In genomic region chr15:24899367-24899766, GRCh38 we compare ENCODE assay signal across 16 cellular contexts. TPM values are rescaled to one million over a fixed set of nuclear protein-coding genes. Genes with fewer than 3 reads are reported as not detected.
DNase-seq lines count a peak whose midpoint lies in the region; TF ChIP-seq lines count a peak whose summit lies in the region.
"Had no signal": no experiment of that assay in that cellular context is flagged by ENCODE, and none has a peak within 500 bp of the region (broad histone marks: within the 10 kb centered on the region; RNA-seq: fewer than 3 reads in every experiment).

No MANE protein-coding gene starts in this region.

- no peak overlapping the region for H2BK15ac ChIP-seq in H9 (ENCODE audit: low read depth, low read length)

- no peak overlapping the region for H2AFZ ChIP-seq in H9 (ENCODE audit: low read length)
- H2AFZ ChIP-seq in trophoblast cell (ENCODE audit: insufficient read depth, low read length, poor library complexity): no peak overlapping the region

- H3T11ph ChIP-seq in H9 (ENCODE audit: low read length): no peak overlapping the region

- H2BK12ac ChIP-seq in H9 (ENCODE audit: insufficient read length, low read depth, low read length) (peak overlapping the region; percentile 38), trophoblast cell (ENCODE audit: low read length) (no peak overlapping the region)

- H2AK5ac ChIP-seq in H9 (ENCODE audit: insufficient read length, low read length): peak overlapping the region; percentile 70
- no peak overlapping the region for H2AK5ac ChIP-seq in trophoblast cell (ENCODE audit: low read length)

- H3K4me3 ChIP-seq in WERI-Rb-1 (ENCODE audit: low read depth, low read length) (no peak overlapping the region), iPS-20b (ENCODE audit: low read length) (no peak overlapping the region), trophoblast cell (ENCODE audit: low read depth, low read length) (no peak overlapping the region)
- H3K4me3 ChIP-seq: BLaER1 treated with 17β-estradiol and CSF1 and Interleukin-3, amounts not matched to agents 10 nM and 100 nM; HAP-1; SK-N-MC had no signal

- 0 out of 5 replicates have a peak overlapping the region, but pooled peaks of 1 of the 2 experiments have one; percentile 13 for H3K4me3 Mint-ChIP-seq in H9
- no peak overlapping the region for H3K4me3 Mint-ChIP-seq in MCF 10A (ENCODE audit: unreplicated experiment)

- H4K20me1 ChIP-seq in H9 (ENCODE audit: control insufficient read depth, insufficient read depth, insufficient read length): no peaks in the 10 kb centered on the region
- H4K20me1 ChIP-seq: BLaER1 treated with 17β-estradiol and CSF1 and Interleukin-3, amounts not matched to agents 10 nM and 100 nM had no signal

- H3K23me2 ChIP-seq in H9 (ENCODE audit: insufficient read length, low read depth, low read length, poor library complexity, severe bottlenecking): no peaks in the 10 kb centered on the region

- peak overlapping the region; percentile 68 for H4K5ac ChIP-seq in H9 (ENCODE audit: insufficient read length, low read depth, low read length)

- H3K4me1 Mint-ChIP-seq in H9: peaks cover 29 to 35% of the 10 kb centered on the region in 2 experiments
- H3K4me1 Mint-ChIP-seq in MCF 10A (ENCODE audit: insufficient read depth, unreplicated experiment): no peaks in the 10 kb centered on the region

- POLR2A ChIA-PET in MCF 10A (lab: Yijun Ruan, JAX): no interaction called here

- no CpG with 5 or more reads among the region's 3 CpGs for WGBS in H9 (ENCODE audit: extremely low coverage, insufficient read length, low lambda C conversion rate)
- WGBS in trophoblast cell (ENCODE audit: extremely low coverage, insufficient coverage, insufficient read length): no CpG with 5 or more reads among the region's 3 CpGs

- CTCF ChIA-PET in MCF 10A (lab: Yijun Ruan, JAX): no interaction called here

- H3K9me3 ChIP-seq in H9 (ENCODE audit: control insufficient read depth, low read depth, low read length) (peaks cover 30% of the 10 kb centered on the region), WERI-Rb-1 (ENCODE audit: severe bottlenecking) (peaks cover 11% of the 10 kb centered on the region), iPS-20b (ENCODE audit: insufficient read depth, low read depth, low read length) (peaks cover 5% of the 10 kb centered on the region), trophoblast cell (ENCODE audit: insufficient read depth, low read depth, low read length) (peaks cover 6% of the 10 kb centered on the region)
- H3K9me3 ChIP-seq: HAP-1 had no signal

- H3K14ac ChIP-seq in H9 (ENCODE audit: insufficient read depth, low read length) (no peak overlapping the region), trophoblast cell (ENCODE audit: low read length) (no peak overlapping the region)

- H3K9me3 Mint-ChIP-seq in H9 (peaks cover 79 to 85% of the 10 kb centered on the region in 2 experiments), MCF 10A (ENCODE audit: unreplicated experiment) (peaks cover 33% of the 10 kb centered on the region)

- H2BK120ac ChIP-seq in H9 (ENCODE audit: low read depth, low read length, poor library complexity, severe bottlenecking) (no peak overlapping the region), trophoblast cell (ENCODE audit: insufficient read depth, low read length, poor library complexity) (peak overlapping the region; percentile 21)

- H2BK5ac ChIP-seq in H9 (ENCODE audit: insufficient read length, low read length): no peak overlapping the region
- H2BK5ac ChIP-seq in trophoblast cell (ENCODE audit: low read depth, low read length, poor library complexity): peak overlapping the region; percentile 56

- no peak overlapping the region for H3K56ac ChIP-seq in H9 (ENCODE audit: insufficient read length, low read depth, low read length)

- peaks cover 3% of the 10 kb centered on the region for H3K4me1 ChIP-seq in H9 (ENCODE audit: insufficient read depth, low read length)
- peaks cover 14% of the 10 kb centered on the region; the same call in 1 of the 2 replicates for H3K4me1 ChIP-seq in iPS-20b (ENCODE audit: insufficient read depth, low read length)
- H3K4me1 ChIP-seq in trophoblast cell (ENCODE audit: control insufficient read depth in 1 of 2, insufficient read depth in 2 of 2, low read length in 2 of 2): peaks cover 4 to 5% of the 10 kb centered on the region in 2 experiments
- H3K4me1 ChIP-seq: HAP-1 had no signal

- H3K27me3 Mint-ChIP-seq in H9 (ENCODE audit: low read depth) (no peaks in the 10 kb centered on the region; the same call in none of the 2 replicates), MCF 10A (ENCODE audit: insufficient read depth, unreplicated experiment) (no peaks in the 10 kb centered on the region)

- intact Hi-C loops in MCF 10A (cut with micrococcal nuclease): no loop called here

- no peaks in the 10 kb centered on the region for H3K36me3 ChIP-seq in WERI-Rb-1
- H3K36me3 ChIP-seq in iPS-20b (ENCODE audit: insufficient read depth, low read depth, low read length): no peaks in the 10 kb centered on the region
- H3K36me3 ChIP-seq in trophoblast cell (ENCODE audit: control insufficient read depth in 1 of 2, insufficient read depth in 2 of 2, low read length in 2 of 2): peaks cover 0 to 1% of the 10 kb centered on the region in 2 experiments
- H3K36me3 ChIP-seq: BLaER1 treated with 17β-estradiol and CSF1 and Interleukin-3, amounts not matched to agents 10 nM and 100 nM; HAP-1 had no signal

- no peak overlapping the region for H4K12ac ChIP-seq in trophoblast cell (ENCODE audit: low read depth, low read length)

- H3K27ac ChIP-seq in H9 (ENCODE audit: insufficient read length, low read depth, low read length) (peak overlapping the region; percentile 92), WERI-Rb-1 (peak overlapping the region; percentile 85), iPS-20b (ENCODE audit: low read length) (peak overlapping the region; percentile 79), trophoblast cell (ENCODE audit: low read depth, low read length) (peak overlapping the region; percentile 58)
- H3K27ac ChIP-seq: BLaER1 treated with 17β-estradiol and CSF1 and Interleukin-3, amounts not matched to agents 10 nM and 100 nM; SK-N-MC had no signal

- no peak overlapping the region for H2BK20ac ChIP-seq in H9 (ENCODE audit: low read depth, low read length, poor library complexity, severe bottlenecking)

- H3K27ac Mint-ChIP-seq in H9: peak overlapping the region; percentile 71 to 98 (median 94)
- H3K27ac Mint-ChIP-seq in MCF 10A (ENCODE audit: low read depth, unreplicated experiment): no peak overlapping the region

- DNase-seq in H9 (no peak), WERI-Rb-1 (no peak), trophoblast cell (no peak), MCF 10A (ENCODE audit: unreplicated experiment) (no peak), hippocampal formation (lab: John Stamatoyannopoulos, UW) (no peak), GOT3 (lab: John Stamatoyannopoulos, UW) (no peak)
- DNase-seq: KBM-7; NCI-H1105 treated with DMSO at 0.1 percent for 48 hours; NCI-H1694; NK-92 treated with Interleukin-12 subunit alpha and Interleukin-12 subunit beta, amount 100 ng/mL, for 24 hours; Right ventricle myocardium superior had no signal

- no peak for TF ChIP-seq CTCF in H9 (conservative IDR thresholded peaks at IDR 0.05)
- no peak for TF ChIP-seq CTCF in WERI-Rb-1 (IDR thresholded peaks at IDR 0.05; ENCODE audit: low read depth, low read length)
- TF ChIP-seq CTCF in MCF 10A (IDR thresholded peaks at IDR 0.05; ENCODE audit: unreplicated experiment): no peak

- H3K27me3 ChIP-seq in H9 (ENCODE audit: insufficient read depth, low read length): no peaks in the 10 kb centered on the region
- peaks cover 4% of the 10 kb centered on the region for H3K27me3 ChIP-seq in WERI-Rb-1 (ENCODE audit: insufficient read depth, low read depth, severe bottlenecking)
- H3K27me3 ChIP-seq in iPS-20b (ENCODE audit: insufficient read depth, low read length): no peaks in the 10 kb centered on the region
- no peaks in the 10 kb centered on the region for H3K27me3 ChIP-seq in trophoblast cell (ENCODE audit: insufficient read depth, low read length)
- H3K27me3 ChIP-seq: BLaER1 treated with 17β-estradiol and CSF1 and Interleukin-3, amounts not matched to agents 10 nM and 100 nM had no signal

- no TSS peak for BruUV-seq in MCF 10A (replicated peaks; lab: Mats Ljungman, UMichigan)

- H4K91ac ChIP-seq in H9 (ENCODE audit: insufficient read length, low read depth, low read length) (peak overlapping the region; percentile 38), trophoblast cell (ENCODE audit: low read depth, low read length) (no peak overlapping the region)

- H3K79me2 ChIP-seq in H9 (ENCODE audit: insufficient read depth, low read length) (no peaks in the 10 kb centered on the region), trophoblast cell (ENCODE audit: control insufficient read depth, insufficient read depth, low read length, poor library complexity) (no peaks in the 10 kb centered on the region)

- H4K8ac ChIP-seq in H9 (replicated peaks; ENCODE audit: insufficient read length, low read depth, low read length) (no peak overlapping the region), trophoblast cell (ENCODE audit: low read depth, low read length) (no peak overlapping the region)

- H3K36me3 Mint-ChIP-seq in H9 (ENCODE audit: insufficient read depth in 1 of 3, low read depth in 3 of 3) (peaks cover 8 to 28% (median 16%) of the 10 kb centered on the region in 3 experiments; a peak in 6 of 7 replicates), MCF 10A (ENCODE audit: insufficient read depth, unreplicated experiment) (peaks cover 5% of the 10 kb centered on the region)

- H3K4ac ChIP-seq in H9 (ENCODE audit: low read depth, low read length) (no peak overlapping the region), trophoblast cell (ENCODE audit: low read depth, low read length) (no peak overlapping the region)

- H3K23ac ChIP-seq in H9 (ENCODE audit: insufficient read length, low read depth, low read length): no peak overlapping the region
- no peak overlapping the region for H3K23ac ChIP-seq in trophoblast cell (ENCODE audit: low read length)

- H3K4me2 ChIP-seq in H9 (ENCODE audit: insufficient read depth, insufficient read length, low read length) (no peak overlapping the region), trophoblast cell (ENCODE audit: low read length) (no peak overlapping the region)

- H3K79me1 ChIP-seq in H9 (ENCODE audit: insufficient read depth, low read depth, low read length, poor library complexity, severe bottlenecking): no peaks in the 10 kb centered on the region
- H3K79me1 ChIP-seq in trophoblast cell (ENCODE audit: low read length): peaks cover 1% of the 10 kb centered on the region

- peak overlapping the region; percentile 15 for H3K18ac ChIP-seq in H9 (ENCODE audit: insufficient read length, low read depth, low read length)
- no peak overlapping the region for H3K18ac ChIP-seq in trophoblast cell (ENCODE audit: low read length)

- H3K9ac ChIP-seq in H9 (ENCODE audit: extremely low read depth, insufficient read length, low read length) (no peak overlapping the region), iPS-20b (ENCODE audit: low read depth, low read length) (peak overlapping the region; percentile 67; the same call in 1 of the 2 replicates), trophoblast cell (ENCODE audit: low read length) (no peak overlapping the region)
- H3K9ac ChIP-seq: BLaER1 treated with 17β-estradiol and CSF1 and Interleukin-3, amounts not matched to agents 10 nM and 100 nM had no signal

RNA-seq across cellular contexts. Expression of gene SNRPN, which starts 55.4 kb away (rescaled TPM):
- total RNA-seq in H9 (2021): 893 and 900 TPM in 2 replicates
- 143 and 148 TPM in 2 replicates for polyA plus RNA-seq in trophoblast cell (2013)
- 86.5 and 101 TPM in 2 replicates for total RNA-seq in MCF 10A (2022)

RNA-seq across cellular contexts. Expression of gene SNURF, which starts 55.4 kb away (rescaled TPM):
- 134 and 188 TPM in 2 replicates for total RNA-seq in H9 (2021)
- polyA plus RNA-seq in trophoblast cell (2013): 37.9 and 40.2 TPM in 2 replicates
- total RNA-seq in MCF 10A (2022): 35.6 and 36.7 TPM in 2 replicates
- total RNA-seq: G401 had no signal
